Comparison of ENCODE assay signal across 8 cellular contexts in genomic region chr16:30698139-30698815, GRCh38.
A peak's percentile ranks its signal among the peaks of the same experiment; 100 is the strongest.
DNase-seq lines count a peak whose midpoint lies in the region; ATAC-seq and TF ChIP-seq lines count a peak whose summit lies in the region.

No MANE protein-coding gene starts in this region.

- peak; percentile 100 for DNase-seq in AG08395 (ENCODE audit: low spot score)
- peak; percentile 97 for DNase-seq in NCI-H2196 (lab: John Stamatoyannopoulos, UW; ENCODE audit: unreplicated experiment)
- peak; percentile 93 to 99 for DNase-seq in T47D (ENCODE audit: low read depth in 1 of 2, low spot score in 1 of 2)
- DNase-seq in iPS-NIHi11 (ENCODE audit: low spot score), result peak; percentile 95

- TF ChIP-seq CTCF in VCaP (conservative IDR thresholded peaks at IDR 0.05), result no peak

- H3K4me3 ChIP-seq in skin epidermis, result peak overlapping the region; percentile 72 to 98 (median 94)

- ATAC-seq in GM18907 (IDR thresholded peaks at IDR 0.05; ENCODE audit: unreplicated experiment), result peak; percentile 70
- ATAC-seq in HG03135 (IDR thresholded peaks at IDR 0.05; ENCODE audit: unreplicated experiment), result peak; percentile 63

- peak overlapping the region; percentile 97 for H3K27ac ChIP-seq in VCaP
- peak overlapping the region; percentile 90 to 100 (median 100) for H3K27ac ChIP-seq in skin epidermis

- in situ Hi-C loops in T47D (cut with HindIII; ENCODE audit: low pct_unique_long_range_greater_than_20kb, low sequenced_read_pairs), result no loop called here

Comparison
In these comparisons a context has a peak if more than half of its experiments do, and no peak if none do; other contexts are left out.
1. Peak in every context shown above with its lines: DNase-seq, ATAC-seq, H3K4me3 ChIP-seq and H3K27ac ChIP-seq.